In the genomic region with DNA sequence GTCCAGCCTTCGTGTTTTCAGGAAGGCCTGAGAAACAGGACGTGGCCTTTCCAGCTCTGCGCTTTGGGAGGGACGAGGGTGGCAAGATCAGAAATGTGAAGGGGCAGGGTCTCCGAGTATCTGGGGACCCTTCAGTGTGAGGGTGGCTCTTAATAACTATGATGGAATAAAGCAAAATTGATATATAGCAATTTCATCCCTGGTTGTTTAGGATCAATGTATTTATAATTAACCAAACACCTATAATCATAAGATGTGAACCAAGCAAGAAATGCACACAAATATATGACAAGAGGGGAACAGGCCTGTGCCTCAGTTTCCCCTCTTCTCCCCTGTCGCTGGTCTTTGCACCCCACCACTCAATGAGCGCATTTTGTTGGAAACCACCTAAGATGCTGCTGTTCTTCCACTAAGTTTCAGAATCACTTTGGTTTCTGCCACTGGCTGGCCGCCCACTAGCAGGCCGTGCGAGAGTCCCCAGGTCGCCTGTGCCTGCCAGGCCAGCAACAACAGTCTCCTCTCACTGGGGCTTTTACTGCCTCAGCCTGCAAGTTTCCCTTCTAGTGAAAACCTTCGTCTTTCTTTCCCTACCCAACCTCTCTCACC, we compare ENCODE assay signal across 15 cellular contexts. TPM values are rescaled to one million over a fixed set of nuclear protein-coding genes. Genes with fewer than 3 reads are reported as not detected.
DNase-seq lines count a peak whose midpoint lies in the region; ATAC-seq and TF ChIP-seq lines count a peak whose summit lies in the region.
"Had no signal": no experiment of that assay in that cellular context is flagged by ENCODE, and none has a peak within 500 bp of the region (broad histone marks: within the 10 kb centered on the region; RNA-seq: fewer than 3 reads in every experiment).

No MANE protein-coding gene starts in this region.

- H3K36me3 Mint-ChIP-seq in activated naive CD8-positive, alpha-beta T cell, result peaks cover 47% of the 10 kb centered on the region
- peaks cover 14% of the 10 kb centered on the region for H3K36me3 Mint-ChIP-seq in HFFc6 (ENCODE audit: low read depth)
- H3K36me3 Mint-ChIP-seq: type B pancreatic cell had no signal

- no peaks in the 10 kb centered on the region for H3K9me3 Mint-ChIP-seq in activated naive CD8-positive, alpha-beta T cell (ENCODE audit: low read depth)
- peaks cover 71% of the 10 kb centered on the region for H3K9me3 Mint-ChIP-seq in HFFc6
- H3K9me3 Mint-ChIP-seq: type B pancreatic cell had no signal

- H3K4me1 Mint-ChIP-seq in activated naive CD8-positive, alpha-beta T cell (ENCODE audit: low read depth), result peaks cover 57% of the 10 kb centered on the region
- no peaks in the 10 kb centered on the region for H3K4me1 Mint-ChIP-seq in HFFc6 (ENCODE audit: low read depth)

- intact Hi-C loops in right cardiac atrium (cut with DNase I), result loop anchor here in 1 of 4 donors (10.0 kb wide), 1 partner anchor 295 kb away; no protein-coding TSS in a partner anchor

- peak; percentile 79 for ATAC-seq in GM18868 (IDR thresholded peaks at IDR 0.05; ENCODE audit: unreplicated experiment)
- peak; percentile 61 for ATAC-seq in HG03039 (IDR thresholded peaks at IDR 0.05; ENCODE audit: unreplicated experiment)
- ATAC-seq in right cardiac atrium, result no peak
- ATAC-seq in upper lobe of left lung (ENCODE audit: low FRiP score in 2 of 2), result no peak

- H3K4me3 ChIP-seq in GM06990 (replicated peaks; ENCODE audit: low read depth, low read length) (no peak overlapping the region), right cardiac atrium (ENCODE audit: low read length) (no peak overlapping the region), upper lobe of left lung (no peak overlapping the region)

- H3K27me3 ChIP-seq in GM06990 (replicated peaks; ENCODE audit: control insufficient read depth, insufficient read depth, low read length) (no peaks in the 10 kb centered on the region), right cardiac atrium (ENCODE audit: control insufficient read depth, insufficient read depth) (no peaks in the 10 kb centered on the region), upper lobe of left lung (no peaks in the 10 kb centered on the region)
- H3K27me3 ChIP-seq: neutrophil had no signal

- H3K36me3 ChIP-seq in GM06990 (ENCODE audit: control insufficient read depth, insufficient read depth, low read length) (no peaks in the 10 kb centered on the region), upper lobe of left lung (no peaks in the 10 kb centered on the region)
- H3K36me3 ChIP-seq: neutrophil had no signal

- WGBS in right cardiac atrium, result 76% methylated on average over 12 of the region's 12 CpGs
- 82 to 87% methylated on average over 12 of the region's 12 CpGs for whole genome bisulfite sequencing in upper lobe of left lung, 2 donors

- no peak for TF ChIP-seq POLR2A in upper lobe of left lung (IDR thresholded peaks at IDR 0.05)

- no peaks in the 10 kb centered on the region for H3K27me3 Mint-ChIP-seq in activated naive CD8-positive, alpha-beta T cell
- H3K27me3 Mint-ChIP-seq in HFFc6 (ENCODE audit: insufficient read depth), result no peaks in the 10 kb centered on the region

- DNase-seq in GM06990 (ENCODE audit: extremely low read depth, insufficient read length) (peak; percentile 67), right cardiac atrium (no peak), HFFc6 (no peak), NCI-H226 (no peak), upper lobe of left lung (no peak)
- DNase-seq: Calu3, cerebellar nuclear complex, KG1, kidney glomerular epithelial cell, NCI-H446 treated with DMSO at 0.1 percent for 48 hours had no signal

- peak overlapping the region; percentile 93 for H3K27ac Mint-ChIP-seq in activated naive CD8-positive, alpha-beta T cell
- H3K27ac Mint-ChIP-seq in HFFc6, result no peak overlapping the region
- H3K27ac Mint-ChIP-seq: type B pancreatic cell had no signal

- TF ChIP-seq CTCF in GM06990 (IDR thresholded peaks at IDR 0.05; ENCODE audit: insufficient read depth, low read length, poor library complexity, severe bottlenecking) (no peak), HFFc6 (IDR thresholded peaks at IDR 0.05) (no peak), upper lobe of left lung (IDR thresholded peaks at IDR 0.05) (no peak)

- H3K27ac ChIP-seq in right cardiac atrium (ENCODE audit: low read length) (no peak overlapping the region), upper lobe of left lung (no peak overlapping the region)
- H3K27ac ChIP-seq: neutrophil had no signal

- peak overlapping the region; percentile 41 for H3K4me3 Mint-ChIP-seq in activated naive CD8-positive, alpha-beta T cell
- no peak overlapping the region for H3K4me3 Mint-ChIP-seq in HFFc6
- H3K4me3 Mint-ChIP-seq: type B pancreatic cell had no signal

- H3K9me3 ChIP-seq in right cardiac atrium (ENCODE audit: control insufficient read depth, low read length) (no peaks in the 10 kb centered on the region), upper lobe of left lung (no peaks in the 10 kb centered on the region)
- H3K9me3 ChIP-seq: neutrophil had no signal

- TF ChIP-seq EP300 in upper lobe of left lung (IDR thresholded peaks at IDR 0.05), result no peak

- H3K4me1 ChIP-seq in right cardiac atrium (ENCODE audit: control insufficient read depth, insufficient read depth, low read length) (no peaks in the 10 kb centered on the region), upper lobe of left lung (no peaks in the 10 kb centered on the region)

RNA-seq across cellular contexts. Expression of a gene that starts 36.6 kb away (rescaled TPM):
- total RNA-seq in right cardiac atrium, result under 1 TPM; 0.15 to 0.29 (median 0.25) TPM
- 0.07 TPM for polyA plus RNA-seq in right cardiac atrium
- not detected for total RNA-seq in HFFc6 (2021; fragmentation: NEBNext Ultra II Directional; extraction: Animal tissue kit (Norgen Biotek cat#: 25700))
- 1 to 10 TPM in 5 of 6 donors, not detected in 1; 1.4 to 7.3 (median 2.9) TPM for total RNA-seq in upper lobe of left lung
- total RNA-seq: Calu3 had no signal

RNA-seq across cellular contexts. Expression of a gene that starts 44.4 kb away (rescaled TPM):
- total RNA-seq in right cardiac atrium (not detected), upper lobe of left lung (10 to 100 TPM in 1 of 6 donors, 1 to 10 TPM in 5; 3.5 to 12.5 (median 5.8) TPM)
- polyA plus RNA-seq in right cardiac atrium, result not detected
- not detected for total RNA-seq in HFFc6 (2021; fragmentation: NEBNext Ultra II Directional; extraction: Animal tissue kit (Norgen Biotek cat#: 25700))

RNA-seq across cellular contexts. Expression of a gene that starts 55.7 kb away (rescaled TPM):
- total RNA-seq in right cardiac atrium (not detected), upper lobe of left lung (10 to 100 TPM in 5 of 6 donors, under 1 TPM in 1; 0.46 to 68.4 (median 13.4) TPM)
- not detected for polyA plus RNA-seq in right cardiac atrium
- total RNA-seq in HFFc6 (2021; fragmentation: NEBNext Ultra II Directional; extraction: Animal tissue kit (Norgen Biotek cat#: 25700)), result not detected

Comparison
In these comparisons a context has a peak if more than half of its experiments do, and no peak if none do; other contexts are left out.
1. ATAC-seq: peak in GM18868 (single experiment) and HG03039 (single experiment); none in right cardiac atrium (0 of 2) and upper lobe of left lung (0 of 2).
2. RNA of a gene that starts 44.4 kb away (total RNA-seq): 3.5 to 12.5 TPM in upper lobe of left lung; not detected in right cardiac atrium and not detected in HFFc6; every median in the first group is over 4 times any median in the second.